In genomic region chr10:86753056-86753455, GRCh38 we compare ENCODE assay signal across 16 cellular contexts. TPM values are rescaled to one million over a fixed set of nuclear protein-coding genes. Genes with fewer than 3 reads are reported as not detected.
DNase-seq lines count a peak whose midpoint lies in the region; TF ChIP-seq lines count a peak whose summit lies in the region.
"Had no signal": no experiment of that assay in that cellular context is flagged by ENCODE, and none has a peak within 500 bp of the region (broad histone marks: within the 10 kb centered on the region; RNA-seq: fewer than 3 reads in every experiment).

No MANE protein-coding gene starts in this region.

- no peak overlapping the region for H3K23ac ChIP-seq in H9 (ENCODE audit: insufficient read length, low read depth, low read length)

- no peak overlapping the region for H4K8ac ChIP-seq in H9 (replicated peaks; ENCODE audit: insufficient read length, low read depth, low read length)

- intact Hi-C loops in ascending aorta (cut with DNase I) (no loop called here), sigmoid colon (cut with DNase I) (no loop called here), Caco-2 (cut with micrococcal nuclease; ENCODE audit: unreplicated experiment) (no loop called here)

- H3K4me3 ChIP-seq in ascending aorta (no peak overlapping the region), sigmoid colon (no peak overlapping the region), Caco-2 (ENCODE audit: low read depth, low read length) (no peak overlapping the region)
- H3K4me3 ChIP-seq: adrenal gland, PC-9 had no signal

- H3K27ac Mint-ChIP-seq in H9 (peak overlapping the region in 2 of 3 experiments; percentile 82 to 89; a peak in 3 of 7 replicates), Caco-2 (ENCODE audit: unreplicated experiment) (no peak overlapping the region)
- H3K27ac Mint-ChIP-seq: CD4-positive, alpha-beta T cell had no signal

- H4K5ac ChIP-seq in H9 (ENCODE audit: insufficient read length, low read depth, low read length): no peak overlapping the region

- H3K36me3 ChIP-seq in ascending aorta (no peaks in the 10 kb centered on the region), sigmoid colon (no peaks in the 10 kb centered on the region), Caco-2 (ENCODE audit: control insufficient read depth, insufficient read depth, low read length) (no peaks in the 10 kb centered on the region)
- H3K36me3 ChIP-seq: adrenal gland had no signal

- no peaks in the 10 kb centered on the region for H3K79me1 ChIP-seq in H9 (ENCODE audit: insufficient read depth, low read depth, low read length, poor library complexity, severe bottlenecking)

- no peaks in the 10 kb centered on the region for H3K23me2 ChIP-seq in H9 (ENCODE audit: insufficient read length, low read depth, low read length, poor library complexity, severe bottlenecking)

- H3K27me3 ChIP-seq in H9 (ENCODE audit: insufficient read depth, low read length): no peaks in the 10 kb centered on the region
- H3K27me3 ChIP-seq in ascending aorta: no peaks in the 10 kb centered on the region
- H3K27me3 ChIP-seq in sigmoid colon: no peaks in the 10 kb centered on the region
- no peaks in the 10 kb centered on the region for H3K27me3 ChIP-seq in Caco-2 (replicated peaks; ENCODE audit: control insufficient read depth, insufficient read depth, low read length)
- H3K27me3 ChIP-seq: adrenal gland had no signal

- H2AFZ ChIP-seq in H9 (ENCODE audit: low read length): no peak overlapping the region
- H2AFZ ChIP-seq: PC-9 had no signal

- no peak overlapping the region for H2BK20ac ChIP-seq in H9 (ENCODE audit: low read depth, low read length, poor library complexity, severe bottlenecking)

- H3K27me3 Mint-ChIP-seq in H9 (ENCODE audit: low read depth) (no peaks in the 10 kb centered on the region), Caco-2 (ENCODE audit: insufficient read depth, unreplicated experiment) (no peaks in the 10 kb centered on the region)

- no peak overlapping the region for H2BK12ac ChIP-seq in H9 (ENCODE audit: insufficient read length, low read depth, low read length)

- no TSS peak for BruUV-seq in Caco-2 (replicated peaks; lab: Mats Ljungman, UMichigan)

- H3K9me3 Mint-ChIP-seq in H9 (no peaks in the 10 kb centered on the region), Caco-2 (ENCODE audit: unreplicated experiment) (no peaks in the 10 kb centered on the region)
- H3K9me3 Mint-ChIP-seq: CD4-positive, alpha-beta T cell; nephron progenitor cell had no signal

- H3K9ac ChIP-seq in H9 (ENCODE audit: extremely low read depth, insufficient read length, low read length): no peak overlapping the region

- peaks cover 30 to 31% of the 10 kb centered on the region in 2 experiments for H3K4me1 Mint-ChIP-seq in H9
- peaks cover 21% of the 10 kb centered on the region for H3K4me1 Mint-ChIP-seq in Caco-2 (ENCODE audit: low read depth, unreplicated experiment)

- H3K79me2 ChIP-seq in H9 (ENCODE audit: insufficient read depth, low read length): peaks cover 17% of the 10 kb centered on the region

- H3K27ac ChIP-seq in H9 (ENCODE audit: insufficient read length, low read depth, low read length) (no peak overlapping the region), ascending aorta (peak overlapping the region; percentile 71 to 100), sigmoid colon (peak overlapping the region; percentile 31 to 100 (median 99))
- H3K27ac ChIP-seq: adrenal gland, PC-9 had no signal

- H3K14ac ChIP-seq in H9 (ENCODE audit: insufficient read depth, low read length): no peak overlapping the region

- H3K4me1 ChIP-seq in H9 (ENCODE audit: insufficient read depth, low read length) (peaks cover 1% of the 10 kb centered on the region; the same call in 1 of the 2 replicates), ascending aorta (peaks cover 5 to 24% of the 10 kb centered on the region in 2 donors), sigmoid colon (peaks cover 0 to 36% (median 25%) of the 10 kb centered on the region in 4 donors), Caco-2 (peaks cover 12% of the 10 kb centered on the region; the same call in 1 of the 2 replicates)

- no peak for TF ChIP-seq CTCF in H9 (conservative IDR thresholded peaks at IDR 0.05)
- no peak for TF ChIP-seq CTCF in ascending aorta (IDR thresholded peaks at IDR 0.05)
- TF ChIP-seq CTCF in sigmoid colon (IDR thresholded peaks at IDR 0.05): no peak
- no peak for TF ChIP-seq CTCF in Caco-2 (IDR thresholded peaks at IDR 0.05; ENCODE audit: insufficient read depth in 1 of 2, low read depth in 1 of 2, low read length in 1 of 2, severe bottlenecking in 1 of 2, unreplicated experiment in 1 of 2)

- POLR2A ChIA-PET in Caco-2 (lab: Charles Lee): no interaction called here

- no peak overlapping the region for H3T11ph ChIP-seq in H9 (ENCODE audit: low read length)

- H2AK5ac ChIP-seq in H9 (ENCODE audit: insufficient read length, low read length): no peak overlapping the region

- no peak overlapping the region for H4K91ac ChIP-seq in H9 (ENCODE audit: insufficient read length, low read depth, low read length)

- no peak overlapping the region for H3K4me3 Mint-ChIP-seq in H9
- no peak overlapping the region for H3K4me3 Mint-ChIP-seq in Caco-2 (ENCODE audit: unreplicated experiment)

- H3K18ac ChIP-seq in H9 (ENCODE audit: insufficient read length, low read depth, low read length): no peak overlapping the region

- H3K9me3 ChIP-seq in H9 (ENCODE audit: control insufficient read depth, low read depth, low read length): no peaks in the 10 kb centered on the region
- H3K9me3 ChIP-seq in ascending aorta: no peaks in the 10 kb centered on the region
- H3K9me3 ChIP-seq in sigmoid colon: no peaks in the 10 kb centered on the region
- H3K9me3 ChIP-seq in Caco-2: no peaks in the 10 kb centered on the region
- H3K9me3 ChIP-seq: adrenal gland had no signal

- no peak for TF ChIP-seq POLR2A in sigmoid colon (IDR thresholded peaks at IDR 0.05)

- CTCF ChIA-PET in Caco-2 (lab: Charles Lee): no interaction called here

- peaks cover 6 to 10% (median 8%) of the 10 kb centered on the region in 3 experiments; a peak in 5 of 7 replicates for H3K36me3 Mint-ChIP-seq in H9 (ENCODE audit: insufficient read depth in 1 of 3, low read depth in 3 of 3)
- H3K36me3 Mint-ChIP-seq in Caco-2 (ENCODE audit: insufficient read depth, unreplicated experiment): peaks cover 16% of the 10 kb centered on the region

- H3K4me2 ChIP-seq in H9 (ENCODE audit: insufficient read depth, insufficient read length, low read length): no peak overlapping the region
- H3K4me2 ChIP-seq: PC-9 had no signal

- WGBS in H9 (ENCODE audit: extremely low coverage, insufficient read length, low lambda C conversion rate): no CpG with 5 or more reads among the region's 2 CpGs
- WGBS in sigmoid colon, 2 donors: 91 to 96% methylated on average over 2 of the region's 2 CpGs

- H2BK5ac ChIP-seq in H9 (ENCODE audit: insufficient read length, low read length): no peak overlapping the region

- H3K56ac ChIP-seq in H9 (ENCODE audit: insufficient read length, low read depth, low read length): no peak overlapping the region

- H2BK120ac ChIP-seq in H9 (ENCODE audit: low read depth, low read length, poor library complexity, severe bottlenecking): no peak overlapping the region

- H3K4ac ChIP-seq in H9 (ENCODE audit: low read depth, low read length): no peak overlapping the region

- peaks cover 4% of the 10 kb centered on the region for H4K20me1 ChIP-seq in H9 (ENCODE audit: control insufficient read depth, insufficient read depth, insufficient read length)

- H2BK15ac ChIP-seq in H9 (ENCODE audit: low read depth, low read length): no peak overlapping the region

- peak; percentile 14 for DNase-seq in SIG-M5 treated with dmso at 0.1 percent for 504 hours (lab: John Stamatoyannopoulos, UW; ENCODE audit: unreplicated experiment)
- no peak for DNase-seq in SIG-M5 (lab: John Stamatoyannopoulos, UW)
- DNase-seq in H9: no peak
- no peak for DNase-seq in ascending aorta (ENCODE audit: low spot score in 2 of 2)
- DNase-seq in sigmoid colon: no peak
- no peak for DNase-seq in Caco-2
- DNase-seq in inferior parietal cortex (ENCODE audit: extremely low spot score): no peak
- no peak for DNase-seq in H4 (ENCODE audit: low spot score)
- DNase-seq: 8988T; activated CD4-positive, alpha-beta T cell treated with anti-CD3 and anti-CD28 coated beads for 1 hour; activated T-cell treated with anti-CD3 and anti-CD28 coated beads, Interleukin-2, amount 50 U/mL, for 48 hours; adrenal gland; CD4-positive, alpha-beta T cell; nephron progenitor cell; PC-9; stimulated activated naive CD4-positive, alpha-beta T cell had no signal

- TF ChIP-seq EP300 in sigmoid colon (IDR thresholded peaks at IDR 0.05): no peak

RNA-seq across cellular contexts. Expression of gene BMPR1A, which starts 3.4 kb away (rescaled TPM):
- total RNA-seq in H9 (2021): 138 and 145 TPM in 2 replicates
- 12.9 TPM for total RNA-seq in ascending aorta
- 100 to 1,000 TPM in 3 of 4 donors, 10 to 100 TPM in 1; 84.2 to 145 (median 120) TPM for total RNA-seq in sigmoid colon
- 10 to 100 TPM in 1 of 3 donors, 1 to 10 TPM in 2; 5.5 to 16.1 (median 7.8) TPM for polyA plus RNA-seq in sigmoid colon
- total RNA-seq in Caco-2 (2022): 53.4 and 63.2 TPM in 2 replicates
- 29.3 and 32.2 TPM in 2 replicates for total RNA-seq in H4 (2014; rRNA removed; shearing (Covaris generic))
